19 cellular contexts compared by ENCODE assay signal in the genomic region with DNA sequence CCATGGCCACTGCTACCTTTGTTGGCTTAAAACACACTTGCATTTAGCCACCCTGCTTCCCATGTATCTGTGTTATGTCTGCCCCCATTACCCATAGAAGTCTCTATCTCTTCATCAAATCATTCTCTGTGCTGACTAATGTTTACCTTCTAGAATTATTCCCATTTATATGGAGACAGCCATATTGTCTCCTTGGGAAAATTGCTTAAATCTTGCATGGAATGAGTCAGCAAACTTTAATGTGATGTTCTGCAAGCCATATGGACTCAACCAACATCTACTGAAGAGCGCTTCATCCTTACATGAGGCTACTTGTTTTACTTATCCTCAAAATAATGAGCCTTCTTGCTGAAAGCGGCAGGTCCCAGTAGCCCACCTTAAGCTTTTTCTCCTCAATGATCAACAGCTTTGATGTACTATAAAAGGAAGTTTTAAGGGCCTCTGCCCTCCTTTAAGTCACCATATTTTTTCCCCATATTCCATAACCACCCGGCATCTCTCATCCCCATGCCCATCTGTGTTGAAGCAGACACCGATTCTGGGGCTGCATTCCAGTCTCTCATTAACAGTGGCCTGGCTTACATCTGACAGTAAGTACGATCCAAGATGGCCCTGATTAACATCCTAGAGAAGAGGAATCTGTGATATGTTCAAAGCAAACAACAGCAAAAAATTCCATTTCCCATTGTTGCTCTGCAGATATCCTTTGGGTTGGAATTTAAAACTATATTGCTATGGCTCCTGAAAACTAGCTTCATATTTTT.
DNase-seq lines count a peak whose midpoint lies in the region; ATAC-seq, FAIRE-seq and TF ChIP-seq lines count a peak whose summit lies in the region.
"Had no signal": no experiment of that assay in that cellular context is flagged by ENCODE, and none has a peak within 500 bp of the region (broad histone marks: within the 10 kb centered on the region; RNA-seq: fewer than 3 reads in every experiment).

No MANE protein-coding gene starts in this region.

- ATAC-seq in GM21360 (IDR thresholded peaks at IDR 0.05; ENCODE audit: unreplicated experiment) (no peak), GM21528 (IDR thresholded peaks at IDR 0.05; ENCODE audit: low FRiP score, unreplicated experiment) (no peak), HG02642 (IDR thresholded peaks at IDR 0.05; ENCODE audit: poor library complexity, unreplicated experiment) (no peak)

- FAIRE-seq in GM19239 (lab: Jason Lieb, UNC) = peak; percentile 61
- FAIRE-seq: H1 had no signal

- H3K4me3 ChIP-seq in fibroblast of villous mesenchyme (ENCODE audit: low read depth, low read length) = no peak overlapping the region

- TF ChIP-seq CTCF in fibroblast of villous mesenchyme (IDR thresholded peaks at IDR 0.05; ENCODE audit: insufficient read depth, low read depth, low read length) = no peak

- DNase-seq in EL (peak; percentile 7), GM19239 (ENCODE audit: insufficient read length, low spot score) (no peak), SK-N-DZ (ENCODE audit: low spot score) (peak; percentile 68), fibroblast of villous mesenchyme (ENCODE audit: low read depth) (peak; percentile 16), amygdala (lab: John Stamatoyannopoulos, UW) (no peak)
- DNase-seq: BE2C; C1 segment of cervical spinal cord; CD4-positive, CD25-positive, alpha-beta regulatory T cell; CD8-positive, alpha-beta memory T cell; COR-L47; DMS 273 treated with DMSO at 0.1 percent for 48 hours; DMS53; DND-41; GF-D8; H9 had no signal

Comparison
In these comparisons a context has a peak if more than half of its experiments do, and no peak if none do; other contexts are left out.
1. DNase-seq: peak in EL (single experiment), SK-N-DZ (single experiment) and fibroblast of villous mesenchyme (single experiment); none in GM19239 (single experiment) and amygdala (0 of 56).